ENCODE assay signal across 1 cellular context in genomic region chr2:233853353-233853752, GRCh38.
TF ChIP-seq lines count a peak whose summit lies in the region.

No MANE protein-coding gene starts in this region.

TF ChIP-seq in SK-N-SH, 30 proteins besides CTCF, POLR2A, EP300 and RAD21 (continued from another document):
- no peak for TF ChIP-seq ZBTB33 (IDR thresholded peaks at IDR 0.05; ENCODE audit: borderline replicate concordance, low read depth)
